Comparison of ENCODE assay signal across 16 cellular contexts in genomic region chr6:46378882-46379405, GRCh38.
DNase-seq lines count a peak whose midpoint lies in the region; ATAC-seq and TF ChIP-seq lines count a peak whose summit lies in the region.
"Had no signal": no experiment of that assay in that cellular context is flagged by ENCODE, and none has a peak within 500 bp of the region (broad histone marks: within the 10 kb centered on the region; RNA-seq: fewer than 3 reads in every experiment).

No MANE protein-coding gene starts in this region.

- H4K20me1 ChIP-seq in Karpas-422 (ENCODE audit: insufficient read depth, low read depth, low read length), result no peaks in the 10 kb centered on the region

- H2AFZ ChIP-seq in Karpas-422 (ENCODE audit: low read length), result peak overlapping the region; percentile 35

- H3K9ac ChIP-seq in Karpas-422 (ENCODE audit: low read length), result peak overlapping the region; percentile 59

- H3K4me1 ChIP-seq in Karpas-422 (ENCODE audit: low read length) (peaks cover 77% of the 10 kb centered on the region), psoas muscle (peaks cover 20% of the 10 kb centered on the region)
- H3K4me1 ChIP-seq: HAP-1 had no signal

- TF ChIP-seq CTCF in VCaP (conservative IDR thresholded peaks at IDR 0.05) (no peak), psoas muscle (IDR thresholded peaks at IDR 0.05) (no peak), GM13976 (IDR thresholded peaks at IDR 0.05; ENCODE audit: borderline replicate concordance, control extremely low read depth, extremely low read depth, insufficient read depth, missing control alignments) (no peak)

- H3K9me3 ChIP-seq in Karpas-422 (ENCODE audit: low read length) (no peaks in the 10 kb centered on the region), psoas muscle (no peaks in the 10 kb centered on the region)
- H3K9me3 ChIP-seq: HAP-1 had no signal

- no peaks in the 10 kb centered on the region for H3K79me2 ChIP-seq in Karpas-422 (ENCODE audit: low read length)

- H3K27ac ChIP-seq in Karpas-422 (ENCODE audit: low read length) (peak overlapping the region; percentile 92), VCaP (peak overlapping the region; percentile 81; the same call in 1 of the 2 replicates), layer of hippocampus (ENCODE audit: low read depth, low read length) (peak overlapping the region; percentile 58), psoas muscle (no peak overlapping the region)
- H3K27ac ChIP-seq: skin epidermis had no signal

- no peaks in the 10 kb centered on the region for H3K27me3 ChIP-seq in Karpas-422 (ENCODE audit: low read length)
- H3K27me3 ChIP-seq in layer of hippocampus (ENCODE audit: control insufficient read depth, insufficient read depth, low read length), result no peaks in the 10 kb centered on the region
- H3K27me3 ChIP-seq in psoas muscle (ENCODE audit: insufficient read depth in 3 of 3, low read length in 2 of 3), result no peaks in the 10 kb centered on the region

- H3K9me2 ChIP-seq in Karpas-422 (replicated peaks; ENCODE audit: insufficient read depth, low read length), result no peaks in the 10 kb centered on the region

- in situ Hi-C loops in GM13976 (cut with MboI; ENCODE audit: low sequenced_read_pairs, unreplicated experiment), result no loop called here

- WGBS in psoas muscle, 3 donors, result 47 to 70% (median 54%) methylated on average over 1 of the region's 1 CpG

- H3K4me3 ChIP-seq in Karpas-422 (ENCODE audit: low read length), result peak overlapping the region; percentile 44
- H3K4me3 ChIP-seq in psoas muscle, result no peak overlapping the region
- H3K4me3 ChIP-seq: HAP-1, skin epidermis had no signal

- DNase-seq in Karpas-422, result peak; percentile 68
- DNase-seq in psoas muscle, result no peak
- DNase-seq in NCI-H524 (lab: John Stamatoyannopoulos, UW), result no peak
- no peak for DNase-seq in NCI-H526 treated with DMSO at 0.1 percent for 48 hours (lab: John Stamatoyannopoulos, UW)
- no peak for DNase-seq in GM13976 (ENCODE audit: low spot score)
- no peak for DNase-seq in EL
- DNase-seq: activated naive CD4-positive, alpha-beta T cell treated with Interleukin-2 at 50 U/mL for 16 hours; KBM-7; left cardiac atrium; NCI-H1092 treated with DMSO at 0.1 percent for 48 hours; stimulated activated CD4-positive, alpha-beta T cell treated with anti-CD3 and anti-CD28 coated beads, Interleukin-4, amount 100 ng/mL, for 24 hours; T-cell had no signal

- H3K4me2 ChIP-seq in Karpas-422 (ENCODE audit: low read depth, low read length, poor library complexity, severe bottlenecking), result peak overlapping the region; percentile 79

- ATAC-seq in psoas muscle, result peak in 3 of 4 donors; percentile 42 to 68 (median 67)
- ATAC-seq: T-cell had no signal

- intact Hi-C loops in psoas muscle (cut with DNase I), result no loop called here

- no peaks in the 10 kb centered on the region for H3K36me3 ChIP-seq in Karpas-422 (ENCODE audit: insufficient read depth, low read length)
- no peaks in the 10 kb centered on the region for H3K36me3 ChIP-seq in psoas muscle (ENCODE audit: insufficient read depth in 1 of 2, low read depth in 1 of 2)
- H3K36me3 ChIP-seq: HAP-1 had no signal
